Comparison of ENCODE assay signal across 23 cellular contexts in the genomic region with DNA sequence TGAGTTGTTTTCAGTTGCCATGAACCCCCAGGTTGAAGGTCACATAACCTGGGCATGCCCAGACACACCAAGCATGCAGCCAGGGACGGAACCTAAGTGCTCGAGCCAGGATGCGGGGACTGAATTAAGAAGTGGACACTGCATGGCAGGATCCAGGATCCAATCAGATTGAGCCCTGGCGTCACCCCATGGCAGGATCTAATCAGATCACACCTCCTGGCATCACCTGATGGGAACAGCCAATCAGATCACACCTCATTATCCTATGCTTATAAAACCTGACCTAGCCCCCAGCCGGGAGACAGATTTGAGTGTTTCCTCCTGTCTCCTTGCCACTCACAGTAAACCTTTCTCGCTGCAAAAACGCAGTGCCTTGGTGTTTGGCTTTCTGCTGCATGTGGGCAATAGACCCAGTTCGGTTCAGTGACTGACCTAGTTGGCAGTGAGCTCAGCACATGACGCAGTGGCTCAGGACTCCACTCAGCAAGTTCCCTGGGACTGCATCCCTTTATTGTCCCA.
DNase-seq lines count a peak whose midpoint lies in the region; ATAC-seq and TF ChIP-seq lines count a peak whose summit lies in the region.
"Had no signal": no experiment of that assay in that cellular context is flagged by ENCODE, and none has a peak within 500 bp of the region (broad histone marks: within the 10 kb centered on the region; RNA-seq: fewer than 3 reads in every experiment).

No MANE protein-coding gene starts in this region.

- peak in 1 of 2 donors; percentile 15 for TF ChIP-seq POLR2A in gastrocnemius medialis (IDR thresholded peaks at IDR 0.05)

- H4K20me1 ChIP-seq in PC-3 (ENCODE audit: low read length): no peaks in the 10 kb centered on the region

- CTCF ChIA-PET in PC-3 (lab: Charles Lee): no interaction called here

- H3K27me3 ChIP-seq in PC-3 (ENCODE audit: low read length) (no peaks in the 10 kb centered on the region), right atrium auricular region (no peaks in the 10 kb centered on the region), gastrocnemius medialis (no peaks in the 10 kb centered on the region)
- H3K27me3 ChIP-seq: stomach had no signal

- H3F3A ChIP-seq in PC-3 (ENCODE audit: low read length, unreplicated experiment): no peaks in the 10 kb centered on the region

- no peak overlapping the region for H3K9ac ChIP-seq in PC-3 (ENCODE audit: low read length)
- H3K9ac ChIP-seq: KMS-11 had no signal

- no peaks in the 10 kb centered on the region for H3K9me2 ChIP-seq in PC-3 (replicated peaks; ENCODE audit: low read length)

- ATAC-seq in PC-3 (peak; percentile 15; the same call in 1 of the 2 replicates), gastrocnemius medialis (peak; percentile 52 to 60), GM18861 (IDR thresholded peaks at IDR 0.05; ENCODE audit: unreplicated experiment) (no peak), GM18517 (IDR thresholded peaks at IDR 0.05; ENCODE audit: unreplicated experiment) (no peak), HG03442 (IDR thresholded peaks at IDR 0.05; ENCODE audit: unreplicated experiment) (no peak)
- ATAC-seq: activated naive CD4-positive, alpha-beta T cell treated with anti-CD3 and anti-CD28 coated beads, Interleukin-2, amount 50 U/mL, for 72 hours; activated T-cell treated with anti-CD3 and anti-CD28 coated beads, Interleukin-2, amount 50 U/mL, for 72 hours; esophagus mucosa; SK-N-SH treated with all-trans-retinoic acid at 6 μM for 48 hours had no signal

- DNase-seq in DMS 273 (lab: John Stamatoyannopoulos, UW; ENCODE audit: unreplicated experiment): peak; percentile 33
- DNase-seq in DMS 273 treated with DMSO at 0.1 percent for 48 hours (lab: John Stamatoyannopoulos, UW): no peak
- no peak for DNase-seq in PC-3
- DNase-seq in right atrium auricular region (ENCODE audit: low spot score): no peak
- peak in 1 of 2 donors; percentile 60 for DNase-seq in gastrocnemius medialis
- DNase-seq: activated CD4-positive, alpha-beta T cell treated with anti-CD3 and anti-CD28 coated beads for 1 hour; activated T-cell treated with anti-CD3 and anti-CD28 coated beads, Interleukin-2, amount 50 U/mL, for 72 hours; AML-193; Calu3; effector memory CD4-positive, alpha-beta T cell; NCI-H1092; NCI-H1930; NCI-H446; stimulated activated CD4-positive, alpha-beta T cell treated with anti-CD3 and anti-CD28 coated beads, Interleukin-4, amount 100 ng/mL, for 4 hours; stomach had no signal

- no TSS peak for BruUV-seq in PC-3 (replicated peaks; lab: Mats Ljungman, UMichigan)

- no peak overlapping the region for H3K27ac ChIP-seq in PC-3 (ENCODE audit: low read length)
- H3K27ac ChIP-seq in right atrium auricular region: peak overlapping the region; percentile 27 to 69
- H3K27ac ChIP-seq in gastrocnemius medialis: peak overlapping the region; percentile 1 to 78 (median 70)
- H3K27ac ChIP-seq: 22Rv1, KMS-11 had no signal

- POLR2A ChIA-PET in PC-3 (lab: Charles Lee; ENCODE audit: unreplicated experiment): no interaction called here

- no peak overlapping the region for H2AFZ ChIP-seq in PC-3 (ENCODE audit: low read length)

- H3K79me2 ChIP-seq in PC-3 (ENCODE audit: low read length): no peaks in the 10 kb centered on the region

- in situ Hi-C loops in gastrocnemius medialis (cut with MboI; ENCODE audit: low sequenced_read_pairs in 4 of 4): no loop called here

- H3K4me3 ChIP-seq in PC-3 (ENCODE audit: low read length): no peak overlapping the region
- no peak overlapping the region for H3K4me3 ChIP-seq in right atrium auricular region
- H3K4me3 ChIP-seq in gastrocnemius medialis: peak overlapping the region in 1 of 4 donors; percentile 29
- H3K4me3 ChIP-seq: stomach had no signal

- no peaks in the 10 kb centered on the region for H3K36me3 ChIP-seq in PC-3 (ENCODE audit: low read depth, low read length)
- no peaks in the 10 kb centered on the region for H3K36me3 ChIP-seq in right atrium auricular region
- no peaks in the 10 kb centered on the region for H3K36me3 ChIP-seq in gastrocnemius medialis
- H3K36me3 ChIP-seq: stomach had no signal

- no peaks in the 10 kb centered on the region for H3K4me1 ChIP-seq in PC-3 (ENCODE audit: insufficient read depth, low read length)
- H3K4me1 ChIP-seq in right atrium auricular region: peaks cover 0 to 41% of the 10 kb centered on the region in 2 donors
- peaks cover 25 to 30% of the 10 kb centered on the region in 2 donors for H3K4me1 ChIP-seq in gastrocnemius medialis

- TF ChIP-seq CTCF in PC-3 (conservative IDR thresholded peaks at IDR 0.05; ENCODE audit: low read depth, low read length) (no peak), right atrium auricular region (IDR thresholded peaks at IDR 0.05) (no peak), gastrocnemius medialis (IDR thresholded peaks at IDR 0.05 in 4 of 5, conservative IDR thresholded peaks at IDR 0.05 in 1 of 5) (no peak)

- no peaks in the 10 kb centered on the region for H3K9me3 ChIP-seq in PC-3 (ENCODE audit: low read length)
- H3K9me3 ChIP-seq in right atrium auricular region: no peaks in the 10 kb centered on the region
- no peaks in the 10 kb centered on the region for H3K9me3 ChIP-seq in gastrocnemius medialis
- H3K9me3 ChIP-seq: stomach had no signal

- no peak overlapping the region for H3K4me2 ChIP-seq in PC-3 (ENCODE audit: low read length)
- H3K4me2 ChIP-seq: KMS-11 had no signal

- intact Hi-C loops in PC-3 (cut with micrococcal nuclease): no loop called here
- intact Hi-C loops in gastrocnemius medialis (cut with DNase I; ENCODE audit: low total_unique reads): loop anchor here (5.0 kb wide), 1 partner anchor 260 kb away; no protein-coding TSS in a partner anchor

Comparison
In these comparisons a context has a peak if more than half of its experiments do, and no peak if none do; other contexts are left out.
1. ATAC-seq: peak in PC-3 (single experiment) and gastrocnemius medialis (2 of 2); none in GM18861 (single experiment), GM18517 (single experiment) and HG03442 (single experiment).